ENCODE assay signal across 1 cellular context in the genomic region with DNA sequence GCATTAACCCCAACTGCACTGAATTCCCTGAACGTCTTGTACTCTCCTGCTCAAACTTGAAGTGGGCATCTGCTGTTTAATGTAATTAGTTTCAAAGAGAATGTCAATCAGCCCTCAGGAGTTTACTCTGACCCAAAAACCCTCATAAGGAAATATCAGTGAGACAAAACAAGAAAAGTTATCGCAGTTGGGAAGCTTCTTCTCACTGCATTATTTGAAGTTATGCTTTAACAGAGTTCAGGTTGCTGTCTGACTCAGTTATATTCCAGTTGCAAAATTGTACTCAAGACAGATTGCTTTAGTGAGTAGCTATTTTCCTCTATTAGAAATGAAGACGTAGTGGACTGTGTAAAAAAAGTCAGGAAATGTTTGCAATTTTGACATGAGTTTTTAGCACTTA.
TF ChIP-seq lines count a peak whose summit lies in the region.

No MANE protein-coding gene starts in this region.

TF ChIP-seq in WTC11, 78 proteins besides CTCF, POLR2A, EP300 and RAD21 (continued from another document):
- TF ChIP-seq AFF4 (CRISPR knock-in tag; IDR thresholded peaks at IDR 0.05; ENCODE audit: borderline replicate concordance), result no peak
- TF ChIP-seq, protein P1, sequence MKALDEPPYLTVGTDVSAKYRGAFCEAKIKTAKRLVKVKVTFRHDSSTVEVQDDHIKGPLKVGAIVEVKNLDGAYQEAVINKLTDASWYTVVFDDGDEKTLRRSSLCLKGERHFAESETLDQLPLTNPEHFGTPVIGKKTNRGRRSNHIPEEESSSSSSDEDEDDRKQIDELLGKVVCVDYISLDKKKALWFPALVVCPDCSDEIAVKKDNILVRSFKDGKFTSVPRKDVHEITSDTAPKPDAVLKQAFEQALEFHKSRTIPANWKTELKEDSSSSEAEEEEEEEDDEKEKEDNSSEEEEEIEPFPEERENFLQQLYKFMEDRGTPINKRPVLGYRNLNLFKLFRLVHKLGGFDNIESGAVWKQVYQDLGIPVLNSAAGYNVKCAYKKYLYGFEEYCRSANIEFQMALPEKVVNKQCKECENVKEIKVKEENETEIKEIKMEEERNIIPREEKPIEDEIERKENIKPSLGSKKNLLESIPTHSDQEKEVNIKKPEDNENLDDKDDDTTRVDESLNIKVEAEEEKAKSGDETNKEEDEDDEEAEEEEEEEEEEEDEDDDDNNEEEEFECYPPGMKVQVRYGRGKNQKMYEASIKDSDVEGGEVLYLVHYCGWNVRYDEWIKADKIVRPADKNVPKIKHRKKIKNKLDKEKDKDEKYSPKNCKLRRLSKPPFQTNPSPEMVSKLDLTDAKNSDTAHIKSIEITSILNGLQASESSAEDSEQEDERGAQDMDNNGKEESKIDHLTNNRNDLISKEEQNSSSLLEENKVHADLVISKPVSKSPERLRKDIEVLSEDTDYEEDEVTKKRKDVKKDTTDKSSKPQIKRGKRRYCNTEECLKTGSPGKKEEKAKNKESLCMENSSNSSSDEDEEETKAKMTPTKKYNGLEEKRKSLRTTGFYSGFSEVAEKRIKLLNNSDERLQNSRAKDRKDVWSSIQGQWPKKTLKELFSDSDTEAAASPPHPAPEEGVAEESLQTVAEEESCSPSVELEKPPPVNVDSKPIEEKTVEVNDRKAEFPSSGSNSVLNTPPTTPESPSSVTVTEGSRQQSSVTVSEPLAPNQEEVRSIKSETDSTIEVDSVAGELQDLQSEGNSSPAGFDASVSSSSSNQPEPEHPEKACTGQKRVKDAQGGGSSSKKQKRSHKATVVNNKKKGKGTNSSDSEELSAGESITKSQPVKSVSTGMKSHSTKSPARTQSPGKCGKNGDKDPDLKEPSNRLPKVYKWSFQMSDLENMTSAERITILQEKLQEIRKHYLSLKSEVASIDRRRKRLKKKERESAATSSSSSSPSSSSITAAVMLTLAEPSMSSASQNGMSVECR (CRISPR knock-in tag; IDR thresholded peaks at IDR 0.05; ENCODE audit: borderline replicate concordance), result no peak
- TF ChIP-seq, protein P2, sequence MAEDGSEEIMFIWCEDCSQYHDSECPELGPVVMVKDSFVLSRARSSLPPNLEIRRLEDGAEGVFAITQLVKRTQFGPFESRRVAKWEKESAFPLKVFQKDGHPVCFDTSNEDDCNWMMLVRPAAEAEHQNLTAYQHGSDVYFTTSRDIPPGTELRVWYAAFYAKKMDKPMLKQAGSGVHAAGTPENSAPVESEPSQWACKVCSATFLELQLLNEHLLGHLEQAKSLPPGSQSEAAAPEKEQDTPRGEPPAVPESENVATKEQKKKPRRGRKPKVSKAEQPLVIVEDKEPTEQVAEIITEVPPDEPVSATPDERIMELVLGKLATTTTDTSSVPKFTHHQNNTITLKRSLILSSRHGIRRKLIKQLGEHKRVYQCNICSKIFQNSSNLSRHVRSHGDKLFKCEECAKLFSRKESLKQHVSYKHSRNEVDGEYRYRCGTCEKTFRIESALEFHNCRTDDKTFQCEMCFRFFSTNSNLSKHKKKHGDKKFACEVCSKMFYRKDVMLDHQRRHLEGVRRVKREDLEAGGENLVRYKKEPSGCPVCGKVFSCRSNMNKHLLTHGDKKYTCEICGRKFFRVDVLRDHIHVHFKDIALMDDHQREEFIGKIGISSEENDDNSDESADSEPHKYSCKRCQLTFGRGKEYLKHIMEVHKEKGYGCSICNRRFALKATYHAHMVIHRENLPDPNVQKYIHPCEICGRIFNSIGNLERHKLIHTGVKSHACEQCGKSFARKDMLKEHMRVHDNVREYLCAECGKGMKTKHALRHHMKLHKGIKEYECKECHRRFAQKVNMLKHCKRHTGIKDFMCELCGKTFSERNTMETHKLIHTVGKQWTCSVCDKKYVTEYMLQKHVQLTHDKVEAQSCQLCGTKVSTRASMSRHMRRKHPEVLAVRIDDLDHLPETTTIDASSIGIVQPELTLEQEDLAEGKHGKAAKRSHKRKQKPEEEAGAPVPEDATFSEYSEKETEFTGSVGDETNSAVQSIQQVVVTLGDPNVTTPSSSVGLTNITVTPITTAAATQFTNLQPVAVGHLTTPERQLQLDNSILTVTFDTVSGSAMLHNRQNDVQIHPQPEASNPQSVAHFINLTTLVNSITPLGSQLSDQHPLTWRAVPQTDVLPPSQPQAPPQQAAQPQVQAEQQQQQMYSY (CRISPR knock-in tag; IDR thresholded peaks at IDR 0.05), result no peak
TF ChIP-seq in WTC11: peak in this region for 0.
